Comparison of ENCODE assay signal across 7 cellular contexts in the genomic region with DNA sequence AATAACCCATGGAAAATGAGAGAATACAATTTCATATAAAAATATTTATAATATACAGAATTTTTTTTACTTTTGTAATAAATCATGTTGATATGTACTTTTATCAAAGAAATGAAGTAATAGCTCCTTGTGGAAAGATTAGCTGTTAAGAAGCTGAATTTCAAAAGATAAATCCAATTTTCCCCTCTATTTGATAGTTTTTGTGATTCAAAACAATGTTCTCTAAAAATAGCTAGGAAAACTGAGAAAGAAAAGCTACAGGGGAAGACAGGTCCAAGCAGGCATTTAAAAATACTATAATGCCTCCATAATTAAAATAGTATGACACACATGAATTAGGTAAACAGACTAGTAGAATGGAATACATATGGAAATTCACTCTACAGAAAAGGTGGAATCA.
"Had no signal": no experiment of that assay in that cellular context is flagged by ENCODE, and none has a peak within 500 bp of the region (broad histone marks: within the 10 kb centered on the region; RNA-seq: fewer than 3 reads in every experiment).

No MANE protein-coding gene starts in this region.

- ATAC-seq: GM12878 had no signal

- FAIRE-seq: GM12878, GM12891, GM12892, GM18507, GM19239 had no signal

- DNase-seq: GDM1, GF-D8 had no signal
